ENCODE assay signal across 1 cellular context in the genomic region with DNA sequence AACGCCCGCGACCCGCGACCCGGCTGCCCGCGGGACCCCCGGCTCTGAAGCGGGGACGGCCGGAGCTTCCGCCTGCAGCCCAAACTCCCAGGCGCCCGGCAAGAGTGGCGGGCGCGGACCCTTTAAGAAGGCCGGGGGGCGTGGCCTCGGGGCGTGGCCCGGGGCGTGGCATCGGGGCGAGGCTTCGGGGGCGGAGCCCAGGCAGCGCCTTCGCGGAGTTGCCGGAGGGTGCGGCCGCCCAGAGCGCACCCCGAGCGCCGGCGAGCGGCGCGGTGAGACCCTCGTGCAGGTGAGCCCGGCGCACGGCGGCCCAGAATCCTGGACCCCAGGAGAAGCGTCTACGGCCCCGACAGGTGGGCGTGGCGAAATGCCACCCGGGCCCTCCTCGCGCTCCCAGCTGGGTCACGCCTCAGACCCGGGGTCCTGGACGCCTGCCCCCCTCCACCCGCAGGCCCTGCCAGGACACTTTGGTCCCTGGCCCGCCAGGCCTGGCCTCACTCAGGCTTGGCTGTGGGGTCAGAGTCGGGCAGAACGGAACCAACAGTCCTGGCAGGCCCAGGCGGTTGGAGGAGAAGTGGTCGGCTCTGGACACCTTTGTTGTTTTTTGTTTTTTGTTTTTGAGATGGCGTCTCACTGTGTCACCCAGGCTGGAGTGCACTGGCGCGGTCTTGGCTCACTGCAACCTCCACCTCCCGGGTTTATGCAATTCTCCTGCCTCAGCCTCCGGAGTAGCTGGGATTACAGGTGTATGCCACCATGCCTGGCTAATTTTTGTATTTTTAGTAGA.
A peak's percentile ranks its signal among the peaks of the same experiment; 100 is the strongest.
TF ChIP-seq lines count a peak whose summit lies in the region.

No MANE protein-coding gene starts in this region.

TF ChIP-seq in K562, 482 proteins besides CTCF, POLR2A, EP300 and RAD21 (continued from another document and continues in another):
- TF ChIP-seq, protein P1, sequence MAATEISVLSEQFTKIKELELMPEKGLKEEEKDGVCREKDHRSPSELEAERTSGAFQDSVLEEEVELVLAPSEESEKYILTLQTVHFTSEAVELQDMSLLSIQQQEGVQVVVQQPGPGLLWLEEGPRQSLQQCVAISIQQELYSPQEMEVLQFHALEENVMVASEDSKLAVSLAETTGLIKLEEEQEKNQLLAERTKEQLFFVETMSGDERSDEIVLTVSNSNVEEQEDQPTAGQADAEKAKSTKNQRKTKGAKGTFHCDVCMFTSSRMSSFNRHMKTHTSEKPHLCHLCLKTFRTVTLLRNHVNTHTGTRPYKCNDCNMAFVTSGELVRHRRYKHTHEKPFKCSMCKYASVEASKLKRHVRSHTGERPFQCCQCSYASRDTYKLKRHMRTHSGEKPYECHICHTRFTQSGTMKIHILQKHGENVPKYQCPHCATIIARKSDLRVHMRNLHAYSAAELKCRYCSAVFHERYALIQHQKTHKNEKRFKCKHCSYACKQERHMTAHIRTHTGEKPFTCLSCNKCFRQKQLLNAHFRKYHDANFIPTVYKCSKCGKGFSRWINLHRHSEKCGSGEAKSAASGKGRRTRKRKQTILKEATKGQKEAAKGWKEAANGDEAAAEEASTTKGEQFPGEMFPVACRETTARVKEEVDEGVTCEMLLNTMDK (IDR thresholded peaks at IDR 0.05; ENCODE audit: borderline replicate concordance, insufficient read depth, low read depth, low read length, poor library complexity, severe bottlenecking): no peak
- TF ChIP-seq ZEB2 (IDR thresholded peaks at IDR 0.05): no peak
- TF ChIP-seq C11orf30 (IDR thresholded peaks at IDR 0.05; ENCODE audit: low read depth): no peak
- TF ChIP-seq HDAC6 (IDR thresholded peaks at IDR 0.05; ENCODE audit: low read depth, low read length): no peak
- 0 out of 4 replicates have a peak, but pooled peaks of 1 of the 2 experiments have one; percentile 27 for TF ChIP-seq HDAC1 (IDR thresholded peaks at IDR 0.05)
- TF ChIP-seq ZNF282 (CRISPR knock-in tag; IDR thresholded peaks at IDR 0.05): 0 out of 2 replicates have a peak, but pooled peaks have one; percentile 67
- TF ChIP-seq KHSRP (IDR thresholded peaks at IDR 0.05): no peak
- no peak for TF ChIP-seq GATAD2A (IDR thresholded peaks at IDR 0.05)
- no peak for TF ChIP-seq SMARCC2 (IDR thresholded peaks at IDR 0.05; ENCODE audit: low read depth)
- 0 out of 2 replicates have a peak, but pooled peaks have one; percentile 55 for TF ChIP-seq GATAD2B (IDR thresholded peaks at IDR 0.05; ENCODE audit: borderline replicate concordance)
- TF ChIP-seq VEZF1 (CRISPR knock-in tag; IDR thresholded peaks at IDR 0.05): peak; percentile 48
- peak; percentile 36; the same call in 1 of the 2 replicates for TF ChIP-seq SMARCE1 (IDR thresholded peaks at IDR 0.05)
- peak; percentile 97 for TF ChIP-seq SP1 (CRISPR knock-in tag; IDR thresholded peaks at IDR 0.05)
- no peak for TF ChIP-seq BRCA1 (IDR thresholded peaks at IDR 0.05)
- TF ChIP-seq BRCA1 (CRISPR knock-in tag; IDR thresholded peaks at IDR 0.05): no peak
- no peak for TF ChIP-seq ADNP (tag; IDR thresholded peaks at IDR 0.05)
- TF ChIP-seq NR4A1 (CRISPR knock-in tag; IDR thresholded peaks at IDR 0.05): no peak
- TF ChIP-seq NR4A1 (tag; IDR thresholded peaks at IDR 0.05): no peak
- TF ChIP-seq MYC (IDR thresholded peaks at IDR 0.05; ENCODE audit: low read depth, low read length): peak; percentile 25; the same call in 1 of the 2 replicates
- TF ChIP-seq MYC (CRISPR knock-in tag; IDR thresholded peaks at IDR 0.05; ENCODE audit: borderline replicate concordance, low read depth): no peak; the same call in 1 of the 2 replicates
- peak; percentile 54; the same call in 1 of the 2 replicates for TF ChIP-seq ATF7 (IDR thresholded peaks at IDR 0.05)
- no peak for TF ChIP-seq CBX5 (IDR thresholded peaks at IDR 0.05; ENCODE audit: borderline replicate concordance, low read depth)
- peak; percentile 82 for TF ChIP-seq CXXC5 (CRISPR knock-in tag; IDR thresholded peaks at IDR 0.05)
- peak; percentile 89 for TF ChIP-seq CTBP1 (IDR thresholded peaks at IDR 0.05; ENCODE audit: borderline replicate concordance)
- TF ChIP-seq ETS2 (tag; IDR thresholded peaks at IDR 0.05; ENCODE audit: borderline replicate concordance, poor library complexity, severe bottlenecking): no peak
- no peak for TF ChIP-seq SRSF3 (IDR thresholded peaks at IDR 0.05; ENCODE audit: insufficient read depth, low read length)
- peak; percentile 75; the same call in 1 of the 2 replicates for TF ChIP-seq HDAC8 (tag; IDR thresholded peaks at IDR 0.05)
- peak; percentile 69; the same call in 1 of the 2 replicates for TF ChIP-seq THAP12 (CRISPR knock-in tag; IDR thresholded peaks at IDR 0.05)
- TF ChIP-seq ZNF512 (tag; IDR thresholded peaks at IDR 0.05): no peak
- no peak for TF ChIP-seq DNMT1 (IDR thresholded peaks at IDR 0.05)
- TF ChIP-seq, protein P2, sequence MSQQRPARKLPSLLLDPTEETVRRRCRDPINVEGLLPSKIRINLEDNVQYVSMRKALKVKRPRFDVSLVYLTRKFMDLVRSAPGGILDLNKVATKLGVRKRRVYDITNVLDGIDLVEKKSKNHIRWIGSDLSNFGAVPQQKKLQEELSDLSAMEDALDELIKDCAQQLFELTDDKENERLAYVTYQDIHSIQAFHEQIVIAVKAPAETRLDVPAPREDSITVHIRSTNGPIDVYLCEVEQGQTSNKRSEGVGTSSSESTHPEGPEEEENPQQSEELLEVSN (IDR thresholded peaks at IDR 0.05; ENCODE audit: borderline replicate concordance in 1 of 2, extremely low read depth in 1 of 2, insufficient read depth in 1 of 2, insufficient read length in 1 of 2, low read depth in 1 of 2, low read length in 1 of 2, poor library complexity in 1 of 2, severe bottlenecking in 1 of 2): peak in 1 of 2 experiments; percentile 70
- no peak for TF ChIP-seq EWSR1 (IDR thresholded peaks at IDR 0.05; ENCODE audit: borderline replicate concordance, low read depth, partially characterized antibody)
- no peak for TF ChIP-seq MTF1 (CRISPR knock-in tag; IDR thresholded peaks at IDR 0.05; ENCODE audit: borderline replicate concordance)
- TF ChIP-seq IRF2 (CRISPR knock-in tag; IDR thresholded peaks at IDR 0.05): no peak
- TF ChIP-seq NRF1 (conservative IDR thresholded peaks at IDR 0.05 in 1 of 2, IDR thresholded peaks at IDR 0.05 in 1 of 2): peak; percentile 49 to 55; a peak in 2 of 4 replicates
- peak in 1 of 2 experiments; percentile 27; a peak in 1 of 4 replicates for TF ChIP-seq RCOR1 (IDR thresholded peaks at IDR 0.05; ENCODE audit: borderline replicate concordance in 1 of 2, low read depth in 2 of 2, low read length in 2 of 2)
- TF ChIP-seq ZNF699 (CRISPR knock-in tag; IDR thresholded peaks at IDR 0.05; ENCODE audit: insufficient replicate concordance): no peak
- TF ChIP-seq MTA3 (IDR thresholded peaks at IDR 0.05; ENCODE audit: borderline replicate concordance): peak; percentile 67; the same call in 1 of the 2 replicates
- TF ChIP-seq HNRNPLL (IDR thresholded peaks at IDR 0.05; ENCODE audit: low read depth, low read length, poor library complexity, severe bottlenecking): peak; percentile 95
- peak; percentile 37 for TF ChIP-seq NEUROD1 (IDR thresholded peaks at IDR 0.05; ENCODE audit: borderline replicate concordance, low read depth, low read length, partially characterized antibody)
- 0 out of 2 replicates have a peak, but pooled peaks have one; percentile 14 for TF ChIP-seq ERF (CRISPR knock-in tag; IDR thresholded peaks at IDR 0.05)
- TF ChIP-seq, protein P3, sequence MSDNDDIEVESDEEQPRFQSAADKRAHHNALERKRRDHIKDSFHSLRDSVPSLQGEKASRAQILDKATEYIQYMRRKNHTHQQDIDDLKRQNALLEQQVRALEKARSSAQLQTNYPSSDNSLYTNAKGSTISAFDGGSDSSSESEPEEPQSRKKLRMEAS (CRISPR knock-in tag; IDR thresholded peaks at IDR 0.05): peak; percentile 34; the same call in 1 of the 2 replicates
- no peak for TF ChIP-seq NFXL1 (CRISPR knock-in tag; IDR thresholded peaks at IDR 0.05)
- no peak for TF ChIP-seq FOXK1 (CRISPR knock-in tag; IDR thresholded peaks at IDR 0.05; ENCODE audit: borderline replicate concordance)
- no peak for TF ChIP-seq GABPB2 (CRISPR knock-in tag; conservative IDR thresholded peaks at IDR 0.05)
- TF ChIP-seq SMC3 (conservative IDR thresholded peaks at IDR 0.05; ENCODE audit: insufficient read depth, low read depth, low read length): 0 out of 2 replicates have a peak, but pooled peaks have one; percentile 16
- TF ChIP-seq, protein P4, sequence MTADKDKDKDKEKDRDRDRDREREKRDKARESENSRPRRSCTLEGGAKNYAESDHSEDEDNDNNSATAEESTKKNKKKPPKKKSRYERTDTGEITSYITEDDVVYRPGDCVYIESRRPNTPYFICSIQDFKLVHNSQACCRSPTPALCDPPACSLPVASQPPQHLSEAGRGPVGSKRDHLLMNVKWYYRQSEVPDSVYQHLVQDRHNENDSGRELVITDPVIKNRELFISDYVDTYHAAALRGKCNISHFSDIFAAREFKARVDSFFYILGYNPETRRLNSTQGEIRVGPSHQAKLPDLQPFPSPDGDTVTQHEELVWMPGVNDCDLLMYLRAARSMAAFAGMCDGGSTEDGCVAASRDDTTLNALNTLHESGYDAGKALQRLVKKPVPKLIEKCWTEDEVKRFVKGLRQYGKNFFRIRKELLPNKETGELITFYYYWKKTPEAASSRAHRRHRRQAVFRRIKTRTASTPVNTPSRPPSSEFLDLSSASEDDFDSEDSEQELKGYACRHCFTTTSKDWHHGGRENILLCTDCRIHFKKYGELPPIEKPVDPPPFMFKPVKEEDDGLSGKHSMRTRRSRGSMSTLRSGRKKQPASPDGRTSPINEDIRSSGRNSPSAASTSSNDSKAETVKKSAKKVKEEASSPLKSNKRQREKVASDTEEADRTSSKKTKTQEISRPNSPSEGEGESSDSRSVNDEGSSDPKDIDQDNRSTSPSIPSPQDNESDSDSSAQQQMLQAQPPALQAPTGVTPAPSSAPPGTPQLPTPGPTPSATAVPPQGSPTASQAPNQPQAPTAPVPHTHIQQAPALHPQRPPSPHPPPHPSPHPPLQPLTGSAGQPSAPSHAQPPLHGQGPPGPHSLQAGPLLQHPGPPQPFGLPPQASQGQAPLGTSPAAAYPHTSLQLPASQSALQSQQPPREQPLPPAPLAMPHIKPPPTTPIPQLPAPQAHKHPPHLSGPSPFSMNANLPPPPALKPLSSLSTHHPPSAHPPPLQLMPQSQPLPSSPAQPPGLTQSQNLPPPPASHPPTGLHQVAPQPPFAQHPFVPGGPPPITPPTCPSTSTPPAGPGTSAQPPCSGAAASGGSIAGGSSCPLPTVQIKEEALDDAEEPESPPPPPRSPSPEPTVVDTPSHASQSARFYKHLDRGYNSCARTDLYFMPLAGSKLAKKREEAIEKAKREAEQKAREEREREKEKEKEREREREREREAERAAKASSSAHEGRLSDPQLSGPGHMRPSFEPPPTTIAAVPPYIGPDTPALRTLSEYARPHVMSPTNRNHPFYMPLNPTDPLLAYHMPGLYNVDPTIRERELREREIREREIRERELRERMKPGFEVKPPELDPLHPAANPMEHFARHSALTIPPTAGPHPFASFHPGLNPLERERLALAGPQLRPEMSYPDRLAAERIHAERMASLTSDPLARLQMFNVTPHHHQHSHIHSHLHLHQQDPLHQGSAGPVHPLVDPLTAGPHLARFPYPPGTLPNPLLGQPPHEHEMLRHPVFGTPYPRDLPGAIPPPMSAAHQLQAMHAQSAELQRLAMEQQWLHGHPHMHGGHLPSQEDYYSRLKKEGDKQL (CRISPR knock-in tag; IDR thresholded peaks at IDR 0.05; ENCODE audit: borderline replicate concordance): 0 out of 2 replicates have a peak, but pooled peaks have one; percentile 76
- no peak for TF ChIP-seq KAT2B (IDR thresholded peaks at IDR 0.05; ENCODE audit: low read depth, low read length)
- TF ChIP-seq JUNB (CRISPR knock-in tag; conservative IDR thresholded peaks at IDR 0.05): no peak
- TF ChIP-seq MAZ (CRISPR knock-in tag; conservative IDR thresholded peaks at IDR 0.05 in 1 of 2, IDR thresholded peaks at IDR 0.05 in 1 of 2): peak in 1 of 2 experiments; percentile 79; a peak in 3 of 4 replicates
- TF ChIP-seq RBM22 (IDR thresholded peaks at IDR 0.05; ENCODE audit: low read depth, low read length, poor library complexity, severe bottlenecking): peak; percentile 68
